Comparison of ENCODE assay signal across 12 cellular contexts in the genomic region with DNA sequence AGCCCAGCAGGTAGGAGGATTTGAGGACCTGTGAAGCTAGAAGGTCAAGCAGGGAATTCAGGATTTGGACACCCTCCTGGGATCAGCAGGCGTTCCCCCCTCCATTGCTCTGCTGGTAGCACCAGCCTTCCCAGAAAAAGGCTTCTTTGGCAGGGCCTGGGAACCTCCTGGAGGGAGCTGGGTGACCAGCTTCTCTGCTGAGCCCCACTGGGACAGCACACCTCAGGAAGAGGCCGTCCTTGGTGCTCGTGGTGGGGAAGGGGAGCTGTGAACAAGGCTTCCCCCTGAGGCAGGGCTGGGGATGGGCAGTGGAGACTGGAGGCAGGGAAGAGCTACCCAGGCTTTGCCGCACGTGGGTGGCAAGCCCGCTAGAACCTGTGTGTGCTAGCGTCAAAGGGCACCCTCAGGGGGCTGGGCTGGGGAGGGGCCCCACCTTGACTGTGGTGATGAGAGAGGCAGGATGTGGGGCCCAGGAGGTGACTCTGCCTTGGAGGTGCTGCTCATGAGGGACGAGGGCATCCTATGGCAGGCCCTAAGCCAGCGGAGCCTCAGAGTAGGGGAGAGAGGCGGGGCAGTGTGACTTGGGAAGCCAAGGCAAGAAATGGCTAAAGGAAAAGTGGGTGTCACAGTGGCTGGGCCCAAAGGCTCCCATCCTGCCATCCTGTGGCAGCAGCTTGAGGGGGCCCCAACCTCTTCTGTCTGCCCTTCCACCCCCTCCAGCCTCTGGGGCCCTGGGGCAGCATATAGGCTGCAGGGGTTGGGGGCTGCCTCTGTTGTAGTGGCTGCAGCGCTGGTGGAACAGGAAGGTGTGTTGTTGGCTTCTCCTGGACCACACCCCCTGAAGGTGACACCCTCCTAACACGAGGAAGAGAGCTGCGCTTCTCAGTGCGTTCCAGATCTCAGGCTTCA. TPM values are rescaled to one million over a fixed set of nuclear protein-coding genes. Genes with fewer than 3 reads are reported as not detected.
A peak's percentile ranks its signal among the peaks of the same experiment; 100 is the strongest.
DNase-seq lines count a peak whose midpoint lies in the region; ATAC-seq and TF ChIP-seq lines count a peak whose summit lies in the region.
"Had no signal": no experiment of that assay in that cellular context is flagged by ENCODE, and none has a peak within 500 bp of the region (broad histone marks: within the 10 kb centered on the region; RNA-seq: fewer than 3 reads in every experiment).

No MANE protein-coding gene starts in this region.

- peak overlapping the region; percentile 99 for H3K4me2 ChIP-seq in KMS-11

- H3K79me2 ChIP-seq in KMS-11 (ENCODE audit: insufficient read depth, low read depth), result peaks cover 100% of the 10 kb centered on the region

- no peaks in the 10 kb centered on the region for H3K9me3 ChIP-seq in right cardiac atrium (ENCODE audit: control insufficient read depth, low read length)

- peak overlapping the region; percentile 82; the same call in 1 of the 2 replicates for H3K9ac ChIP-seq in KMS-11

- intact Hi-C loops in right cardiac atrium (cut with DNase I), result no loop called here

- no peak for ATAC-seq in right cardiac atrium
- ATAC-seq in GM19463 (IDR thresholded peaks at IDR 0.05; ENCODE audit: unreplicated experiment), result no peak
- ATAC-seq: foreskin keratinocyte, HCT116 had no signal

- no peak for TF ChIP-seq CTCF in KMS-11 (conservative IDR thresholded peaks at IDR 0.05; ENCODE audit: low read depth, low read length)

- H3K27ac ChIP-seq in KMS-11 (peak overlapping the region; percentile 95), right cardiac atrium (ENCODE audit: low read length) (peak overlapping the region; percentile 4)
- H3K27ac ChIP-seq: foreskin keratinocyte had no signal

- WGBS in right cardiac atrium, result 81% methylated on average over 14 of the region's 14 CpGs

- peaks cover 3% of the 10 kb centered on the region; the same call in 1 of the 2 replicates for H3K36me3 ChIP-seq in KMS-11 (ENCODE audit: insufficient read depth)

- no peaks in the 10 kb centered on the region for H3K27me3 ChIP-seq in KMS-11 (ENCODE audit: insufficient read depth, low read depth)
- no peaks in the 10 kb centered on the region for H3K27me3 ChIP-seq in right cardiac atrium (ENCODE audit: control insufficient read depth, insufficient read depth)
- H3K27me3 ChIP-seq: foreskin keratinocyte had no signal

- H4K20me1 ChIP-seq in KMS-11 (ENCODE audit: insufficient read depth), result peaks cover 8% of the 10 kb centered on the region; the same call in 1 of the 2 replicates

- DNase-seq in activated CD8-positive, alpha-beta memory T cell treated with anti-CD3 and anti-CD28 coated beads, Interleukin-2, amount 50 U/mL, for 48 hours, result peak; percentile 88
- DNase-seq in right cardiac atrium (peak in 1 of 3 donors; percentile 68), SKM-1 treated with dmso at 0.1 percent for 144 hours (lab: John Stamatoyannopoulos, UW; ENCODE audit: unreplicated experiment) (no peak), NCI-H146 (lab: John Stamatoyannopoulos, UW) (no peak), NCI-H446 treated with DMSO at 0.1 percent for 48 hours (lab: John Stamatoyannopoulos, UW) (no peak)
- DNase-seq in stimulated activated CD8-positive, alpha-beta memory T cell treated with anti-CD3 and anti-CD28 coated beads, Interleukin-2, amount 100 ng/mL, for 1 hour (ENCODE audit: low read depth in 2 of 2), result peak; percentile 46 to 63
- DNase-seq: EL, foreskin keratinocyte, MV-4-11 had no signal

- H2AFZ ChIP-seq in KMS-11 (ENCODE audit: low read depth), result no peak overlapping the region

- H3K4me1 ChIP-seq in KMS-11 (ENCODE audit: low read depth, poor library complexity, severe bottlenecking) (peaks cover 95% of the 10 kb centered on the region), right cardiac atrium (ENCODE audit: control insufficient read depth, insufficient read depth, low read length) (peaks cover 67% of the 10 kb centered on the region)

- H3K4me3 ChIP-seq in KMS-11 (IDR thresholded peaks at IDR 0.05; ENCODE audit: insufficient read depth, low read depth, low read length) (no peak overlapping the region), right cardiac atrium (ENCODE audit: low read length) (no peak overlapping the region)

RNA-seq across cellular contexts. Expression of gene KLF13, which starts 20.7 kb away (rescaled TPM):
- total RNA-seq in right cardiac atrium, result 100 to 1,000 TPM in 2 of 4 donors, 10 to 100 TPM in 2; 42.3 to 108 (median 88.2) TPM
- 52.7 TPM for polyA plus RNA-seq in right cardiac atrium

Comparison
In these comparisons a context has a peak if more than half of its experiments do, and no peak if none do; other contexts are left out.
1. DNase-seq: peak in activated CD8-positive, alpha-beta memory T cell treated with anti-CD3 and anti-CD28 coated beads, Interleukin-2, amount 50 U/mL, for 48 hours (single experiment) and stimulated activated CD8-positive, alpha-beta memory T cell treated with anti-CD3 and anti-CD28 coated beads, Interleukin-2, amount 100 ng/mL, for 1 hour (2 of 2); none in SKM-1 treated with dmso at 0.1 percent for 144 hours (single experiment), NCI-H146 (single experiment) and NCI-H446 treated with DMSO at 0.1 percent for 48 hours (single experiment).